30 cellular contexts compared by ENCODE assay signal in genomic region chr3:28986922-28987321, GRCh38.
"Had no signal": no experiment of that assay in that cellular context is flagged by ENCODE, and none has a peak within 500 bp of the region (broad histone marks: within the 10 kb centered on the region; RNA-seq: fewer than 3 reads in every experiment).

No MANE protein-coding gene starts in this region.

- H3K4me3 Mint-ChIP-seq: activated CD4-positive, alpha-beta memory T cell treated with anti-CD3 and anti-CD28 coated beads for 36 hours; activated CD4-positive, alpha-beta T cell treated with anti-CD3 and anti-CD28 coated beads for 36 hours; activated CD4-positive, alpha-beta T cell treated with anti-CD3 and anti-CD28 coated beads, Interleukin-2, amount 10 ng/mL, durations not matched to agents 24 days and 14 days; activated CD8-positive, alpha-beta memory T cell treated with anti-CD3 and anti-CD28 coated beads, Interleukin-2, amount 10 ng/mL, durations not matched to agents 7 days and 5 days; activated CD8-positive, alpha-beta T cell treated with anti-CD3 and anti-CD28 coated beads, Interleukin-2, amount 10 ng/mL, durations not matched to agents 7 days and 5 days; activated naive CD4-positive, alpha-beta T cell treated with anti-CD3 and anti-CD28 coated beads for 36 hours; activated naive CD4-positive, alpha-beta T cell treated with anti-CD3 and anti-CD28 coated beads, Interleukin-2, amount 50 U/mL, for 24 hours; activated naive CD8-positive, alpha-beta T cell treated with anti-CD3 and anti-CD28 coated beads for 36 hours; activated naive CD8-positive, alpha-beta T cell treated with anti-CD3 and anti-CD28 coated beads, Interleukin-2, amount 50 U/mL, for 24 hours; activated T-helper 1 cell treated with anti-CD3 and anti-CD28 coated beads, Interleukin-12 subunit alpha, Interleukin-12 subunit beta, Interleukin-2, Interleukin-4 antibody, amounts not matched to agents 30 ng/mL and 10 ng/mL and 1 ng/mL, durations not matched to agents 14 hours and 24 hours and 36 hours; brain; effector memory CD8-positive, alpha-beta T cell had no signal

- H3K27ac ChIP-seq: adrenal gland, ascending aorta, esophagus muscularis mucosa, gastroesophageal sphincter, heart right ventricle had no signal

- DNase-seq: activated CD4-positive, alpha-beta memory T cell treated with anti-CD3 and anti-CD28 coated beads for 36 hours; activated CD4-positive, alpha-beta T cell treated with anti-CD3 and anti-CD28 coated beads for 36 hours; activated CD4-positive, alpha-beta T cell treated with anti-CD3 and anti-CD28 coated beads, Interleukin-2, amount 10 ng/mL, durations not matched to agents 24 days and 14 days; activated CD4-positive, CD25-positive, alpha-beta regulatory T cell; activated CD4-positive, CD25-positive, alpha-beta regulatory T cell treated with anti-CD3 and anti-CD28 coated beads, Interleukin-2, amount 50 U/mL, for 72 hours; activated CD8-positive, alpha-beta memory T cell treated with anti-CD3 and anti-CD28 coated beads, Interleukin-2, amount 10 ng/mL, durations not matched to agents 7 days and 5 days; activated CD8-positive, alpha-beta memory T cell treated with anti-CD3 and anti-CD28 coated beads, Interleukin-2, amount 50 U/mL, for 4 hours; activated CD8-positive, alpha-beta T cell treated with anti-CD3 and anti-CD28 coated beads, Interleukin-2, amount 10 ng/mL, durations not matched to agents 7 days and 5 days; activated effector memory CD4-positive, alpha-beta T cell treated with anti-CD3 and anti-CD28 coated beads, Interleukin-2, amount 50 U/mL, for 16 hours; activated naive CD4-positive, alpha-beta T cell treated with anti-CD3 and anti-CD28 coated beads for 36 hours; activated naive CD8-positive, alpha-beta T cell treated with anti-CD3 and anti-CD28 coated beads for 36 hours; activated naive CD8-positive, alpha-beta T cell treated with anti-CD3 and anti-CD28 coated beads, Interleukin-2, amount 50 U/mL, for 24 hours; activated T-cell treated with anti-CD3 and anti-CD28 coated beads, Interleukin-2, amount 50 U/mL, for 1 hour; activated T-cell treated with anti-CD3 and anti-CD28 coated beads, Interleukin-2, amount 50 U/mL, for 48 hours; adrenal gland; caudate nucleus; cortex of kidney; dermis blood vessel endothelial cell; effector CD4-positive, alpha-beta T cell; effector memory CD8-positive, alpha-beta T cell; foreskin melanocyte; heart right ventricle; T-helper 2 cell had no signal

- H3K27me3 Mint-ChIP-seq: activated CD4-positive, alpha-beta memory T cell treated with anti-CD3 and anti-CD28 coated beads for 36 hours; activated CD4-positive, alpha-beta T cell treated with anti-CD3 and anti-CD28 coated beads for 36 hours; activated CD4-positive, alpha-beta T cell treated with anti-CD3 and anti-CD28 coated beads, Interleukin-2, amount 10 ng/mL, durations not matched to agents 24 days and 14 days; activated CD8-positive, alpha-beta memory T cell treated with anti-CD3 and anti-CD28 coated beads, Interleukin-2, amount 10 ng/mL, durations not matched to agents 7 days and 5 days; activated naive CD4-positive, alpha-beta T cell treated with anti-CD3 and anti-CD28 coated beads, Interleukin-2, amount 50 U/mL, for 24 hours; activated naive CD8-positive, alpha-beta T cell treated with anti-CD3 and anti-CD28 coated beads for 36 hours; activated naive CD8-positive, alpha-beta T cell treated with anti-CD3 and anti-CD28 coated beads, Interleukin-2, amount 50 U/mL, for 24 hours; effector memory CD8-positive, alpha-beta T cell had no signal

- H3K9me3 Mint-ChIP-seq: activated CD4-positive, alpha-beta memory T cell treated with anti-CD3 and anti-CD28 coated beads for 36 hours; activated naive CD4-positive, alpha-beta T cell treated with anti-CD3 and anti-CD28 coated beads for 36 hours; activated naive CD4-positive, alpha-beta T cell treated with anti-CD3 and anti-CD28 coated beads, Interleukin-2, amount 50 U/mL, for 24 hours; activated naive CD8-positive, alpha-beta T cell treated with anti-CD3 and anti-CD28 coated beads for 36 hours; activated naive CD8-positive, alpha-beta T cell treated with anti-CD3 and anti-CD28 coated beads, Interleukin-2, amount 50 U/mL, for 24 hours; activated T-helper 1 cell treated with anti-CD3 and anti-CD28 coated beads, Interleukin-12 subunit alpha, Interleukin-12 subunit beta, Interleukin-2, Interleukin-4 antibody, amounts not matched to agents 30 ng/mL and 10 ng/mL and 1 ng/mL, durations not matched to agents 14 hours and 24 hours and 36 hours; activated T-helper 2 cell treated with anti-CD3 and anti-CD28 coated beads, Interferon-gamma antibody, Interleukin-2, Interleukin-4, amounts not matched to agents 10 μg/mL and 5 μg/mL and 100 μg/mL, durations not matched to agents 14 hours and 24 hours and 36 hours had no signal

- H3K27ac Mint-ChIP-seq: activated CD4-positive, alpha-beta memory T cell treated with anti-CD3 and anti-CD28 coated beads for 36 hours; activated CD4-positive, alpha-beta T cell treated with anti-CD3 and anti-CD28 coated beads for 36 hours; activated CD4-positive, alpha-beta T cell treated with anti-CD3 and anti-CD28 coated beads, Interleukin-2, amount 10 ng/mL, durations not matched to agents 24 days and 14 days; activated CD8-positive, alpha-beta memory T cell treated with anti-CD3 and anti-CD28 coated beads, Interleukin-2, amount 10 ng/mL, durations not matched to agents 7 days and 5 days; activated CD8-positive, alpha-beta T cell treated with anti-CD3 and anti-CD28 coated beads, Interleukin-2, amount 10 ng/mL, durations not matched to agents 7 days and 5 days; activated naive CD4-positive, alpha-beta T cell treated with anti-CD3 and anti-CD28 coated beads for 36 hours; activated naive CD4-positive, alpha-beta T cell treated with anti-CD3 and anti-CD28 coated beads, Interleukin-2, amount 50 U/mL, for 24 hours; activated naive CD8-positive, alpha-beta T cell treated with anti-CD3 and anti-CD28 coated beads for 36 hours; activated naive CD8-positive, alpha-beta T cell treated with anti-CD3 and anti-CD28 coated beads, Interleukin-2, amount 50 U/mL, for 24 hours; activated T-helper 1 cell treated with anti-CD3 and anti-CD28 coated beads, Interleukin-12 subunit alpha, Interleukin-12 subunit beta, Interleukin-2, Interleukin-4 antibody, amounts not matched to agents 30 ng/mL and 10 ng/mL and 1 ng/mL, durations not matched to agents 14 hours and 24 hours and 36 hours; activated T-helper 2 cell treated with anti-CD3 and anti-CD28 coated beads, Interferon-gamma antibody, Interleukin-2, Interleukin-4, amounts not matched to agents 10 μg/mL and 5 μg/mL and 100 μg/mL, durations not matched to agents 14 hours and 24 hours and 36 hours; brain; effector memory CD8-positive, alpha-beta T cell had no signal

- H3K27me3 ChIP-seq: adrenal gland, ascending aorta, esophagus muscularis mucosa, gastroesophageal sphincter, heart right ventricle had no signal

- H3K36me3 Mint-ChIP-seq: activated CD4-positive, alpha-beta memory T cell treated with anti-CD3 and anti-CD28 coated beads for 36 hours; activated CD8-positive, alpha-beta memory T cell treated with anti-CD3 and anti-CD28 coated beads, Interleukin-2, amount 10 ng/mL, durations not matched to agents 7 days and 5 days; activated naive CD4-positive, alpha-beta T cell treated with anti-CD3 and anti-CD28 coated beads, Interleukin-2, amount 50 U/mL, for 24 hours; activated naive CD8-positive, alpha-beta T cell treated with anti-CD3 and anti-CD28 coated beads for 36 hours had no signal

- H3K36me3 ChIP-seq: adrenal gland, ascending aorta, esophagus muscularis mucosa, gastroesophageal sphincter, heart right ventricle had no signal

- H3K4me3 ChIP-seq: adrenal gland, ascending aorta, esophagus muscularis mucosa, gastroesophageal sphincter, heart right ventricle had no signal

- H3K4me1 Mint-ChIP-seq: activated CD8-positive, alpha-beta memory T cell treated with anti-CD3 and anti-CD28 coated beads, Interleukin-2, amount 10 ng/mL, durations not matched to agents 7 days and 5 days; activated naive CD4-positive, alpha-beta T cell treated with anti-CD3 and anti-CD28 coated beads, Interleukin-2, amount 50 U/mL, for 24 hours had no signal

- H3K4me1 ChIP-seq: adrenal gland, ascending aorta, esophagus muscularis mucosa, gastroesophageal sphincter had no signal

- ATAC-seq: activated CD4-positive, alpha-beta T cell treated with anti-CD3 and anti-CD28 coated beads for 36 hours; activated CD8-positive, alpha-beta memory T cell treated with anti-CD3 and anti-CD28 coated beads, Interleukin-2, amount 10 ng/mL, durations not matched to agents 7 days and 5 days; activated CD8-positive, alpha-beta T cell treated with anti-CD3 and anti-CD28 coated beads, Interleukin-2, amount 10 ng/mL, durations not matched to agents 7 days and 5 days; activated naive CD8-positive, alpha-beta T cell treated with anti-CD3 and anti-CD28 coated beads, Interleukin-2, amount 50 U/mL, for 24 hours; effector memory CD8-positive, alpha-beta T cell; gastroesophageal sphincter; heart right ventricle had no signal

- H3K9me3 ChIP-seq: adrenal gland, ascending aorta, esophagus muscularis mucosa had no signal
